1 cellular context compared by ENCODE assay signal in the genomic region with DNA sequence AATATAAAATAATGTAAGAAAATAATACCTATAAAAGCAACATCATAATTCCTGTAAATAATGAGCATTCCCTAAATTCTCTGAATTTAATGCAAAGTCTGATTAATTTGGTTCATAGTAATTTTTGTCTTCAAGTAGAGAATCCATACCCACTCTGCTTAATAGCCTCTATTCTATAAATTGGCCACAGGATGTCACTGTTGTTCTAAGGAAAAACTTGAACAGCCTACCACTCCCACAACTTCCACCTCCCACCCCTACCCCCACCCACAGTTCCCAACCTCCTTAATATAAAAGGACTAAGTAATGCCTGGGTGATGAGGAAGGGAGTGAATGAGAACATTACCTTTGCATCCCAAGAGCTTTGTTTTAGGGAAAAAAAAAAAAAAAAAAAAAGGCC.
TF ChIP-seq lines count a peak whose summit lies in the region.

No MANE protein-coding gene starts in this region.

TF ChIP-seq in endothelial cell of umbilical vein, 7 proteins besides CTCF, POLR2A, EP300 and RAD21:
- TF ChIP-seq GATA2 (IDR thresholded peaks at IDR 0.05; ENCODE audit: insufficient read depth, insufficient read length, low read depth, low read length) (no peak), MYC (IDR thresholded peaks at IDR 0.05; ENCODE audit: low read depth, low read length) (no peak), EZH2 (IDR thresholded peaks at IDR 0.05; ENCODE audit: borderline replicate concordance, low read depth, low read length, severe bottlenecking) (no peak), FOS (IDR thresholded peaks at IDR 0.05; ENCODE audit: borderline replicate concordance, insufficient read depth, low read length) (no peak), POLR2AphosphoS5 (IDR thresholded peaks at IDR 0.05; ENCODE audit: insufficient read depth, low read depth, low read length) (no peak), MAX (IDR thresholded peaks at IDR 0.05; ENCODE audit: insufficient read depth, insufficient read length) (no peak), JUN (IDR thresholded peaks at IDR 0.05; ENCODE audit: borderline replicate concordance, insufficient read depth, insufficient read length, low read depth) (no peak)
